ENCODE assay signal across 9 cellular contexts in the genomic region with DNA sequence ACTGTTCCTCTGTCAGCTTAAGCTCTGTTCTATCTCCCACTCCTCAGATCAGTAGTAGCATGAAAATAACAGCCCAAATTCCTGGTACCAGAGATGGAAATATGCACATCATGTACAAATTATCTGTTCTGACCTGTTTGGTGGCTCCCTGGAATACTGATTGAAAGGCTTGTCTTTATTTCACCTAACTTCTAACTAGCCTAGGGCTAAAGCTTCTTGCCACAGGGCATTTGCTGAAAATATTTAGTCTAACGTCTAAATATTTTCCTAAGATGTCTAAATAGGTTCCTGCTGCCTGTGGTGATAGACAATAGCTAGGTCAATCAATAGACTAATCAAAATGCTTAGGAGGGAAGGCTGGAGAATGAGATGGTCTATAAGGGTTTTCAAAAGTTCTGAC.
"Had no signal": no experiment of that assay in that cellular context is flagged by ENCODE, and none has a peak within 500 bp of the region (broad histone marks: within the 10 kb centered on the region; RNA-seq: fewer than 3 reads in every experiment).

No MANE protein-coding gene starts in this region.

- H3K4me3 ChIP-seq: GM23248 had no signal

- H3K27ac ChIP-seq: GM23248, KMS-11 had no signal

- FAIRE-seq: H1, H54, HTR-8/SVneo had no signal

- DNase-seq: GM23248, H9, HCEC 1CT, HFFc6, KBM-7 had no signal

- H3K9ac ChIP-seq: GM23248, KMS-11 had no signal

- H3K4me2 ChIP-seq: KMS-11 had no signal

- H2AFZ ChIP-seq: GM23248 had no signal
